1 cellular context compared by ENCODE assay signal in the genomic region with DNA sequence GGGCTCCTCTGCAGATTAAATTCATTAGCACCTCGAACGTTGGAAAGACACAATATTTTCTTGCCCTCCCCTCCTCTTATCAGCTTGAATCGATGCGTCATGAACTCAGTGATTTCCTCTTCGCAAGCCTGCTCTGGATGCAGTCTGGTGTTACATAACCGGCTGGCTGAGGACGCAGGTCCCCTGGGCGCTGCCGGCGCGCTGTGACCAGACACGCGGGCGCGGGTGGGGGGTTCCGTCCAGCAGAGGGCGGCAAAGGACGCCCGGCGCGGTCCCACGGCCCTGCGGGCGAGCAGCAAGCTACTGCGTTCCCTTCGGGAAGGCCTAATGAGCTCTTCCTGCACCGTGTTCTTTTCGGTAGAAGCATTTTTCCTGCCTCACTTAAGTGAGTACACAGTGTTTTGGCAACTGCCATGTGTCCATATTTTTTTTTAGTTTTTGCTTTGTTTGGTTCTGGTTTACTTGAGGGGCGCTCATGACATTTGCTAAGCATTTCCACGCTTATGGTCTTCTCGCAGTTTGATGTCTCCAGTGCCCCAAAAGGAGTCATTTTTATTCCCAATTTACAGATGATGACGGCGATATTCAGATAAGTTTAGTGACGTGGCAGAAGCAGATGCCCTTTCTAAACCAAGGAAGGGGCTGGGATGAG.
A peak's percentile ranks its signal among the peaks of the same experiment; 100 is the strongest.
TF ChIP-seq lines count a peak whose summit lies in the region.

No MANE protein-coding gene starts in this region.

TF ChIP-seq in K562, 482 proteins besides CTCF, POLR2A, EP300 and RAD21 (continued from another document and continues in another):
- TF ChIP-seq, protein P1, sequence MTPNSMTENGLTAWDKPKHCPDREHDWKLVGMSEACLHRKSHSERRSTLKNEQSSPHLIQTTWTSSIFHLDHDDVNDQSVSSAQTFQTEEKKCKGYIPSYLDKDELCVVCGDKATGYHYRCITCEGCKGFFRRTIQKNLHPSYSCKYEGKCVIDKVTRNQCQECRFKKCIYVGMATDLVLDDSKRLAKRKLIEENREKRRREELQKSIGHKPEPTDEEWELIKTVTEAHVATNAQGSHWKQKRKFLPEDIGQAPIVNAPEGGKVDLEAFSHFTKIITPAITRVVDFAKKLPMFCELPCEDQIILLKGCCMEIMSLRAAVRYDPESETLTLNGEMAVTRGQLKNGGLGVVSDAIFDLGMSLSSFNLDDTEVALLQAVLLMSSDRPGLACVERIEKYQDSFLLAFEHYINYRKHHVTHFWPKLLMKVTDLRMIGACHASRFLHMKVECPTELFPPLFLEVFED (CRISPR knock-in tag; conservative IDR thresholded peaks at IDR 0.05): no peak
- 0 out of 4 replicates have a peak, but pooled peaks of 1 of the 2 experiments have one; percentile 20 for TF ChIP-seq NRF1 (conservative IDR thresholded peaks at IDR 0.05 in 1 of 2, IDR thresholded peaks at IDR 0.05 in 1 of 2)
- TF ChIP-seq, protein P2, sequence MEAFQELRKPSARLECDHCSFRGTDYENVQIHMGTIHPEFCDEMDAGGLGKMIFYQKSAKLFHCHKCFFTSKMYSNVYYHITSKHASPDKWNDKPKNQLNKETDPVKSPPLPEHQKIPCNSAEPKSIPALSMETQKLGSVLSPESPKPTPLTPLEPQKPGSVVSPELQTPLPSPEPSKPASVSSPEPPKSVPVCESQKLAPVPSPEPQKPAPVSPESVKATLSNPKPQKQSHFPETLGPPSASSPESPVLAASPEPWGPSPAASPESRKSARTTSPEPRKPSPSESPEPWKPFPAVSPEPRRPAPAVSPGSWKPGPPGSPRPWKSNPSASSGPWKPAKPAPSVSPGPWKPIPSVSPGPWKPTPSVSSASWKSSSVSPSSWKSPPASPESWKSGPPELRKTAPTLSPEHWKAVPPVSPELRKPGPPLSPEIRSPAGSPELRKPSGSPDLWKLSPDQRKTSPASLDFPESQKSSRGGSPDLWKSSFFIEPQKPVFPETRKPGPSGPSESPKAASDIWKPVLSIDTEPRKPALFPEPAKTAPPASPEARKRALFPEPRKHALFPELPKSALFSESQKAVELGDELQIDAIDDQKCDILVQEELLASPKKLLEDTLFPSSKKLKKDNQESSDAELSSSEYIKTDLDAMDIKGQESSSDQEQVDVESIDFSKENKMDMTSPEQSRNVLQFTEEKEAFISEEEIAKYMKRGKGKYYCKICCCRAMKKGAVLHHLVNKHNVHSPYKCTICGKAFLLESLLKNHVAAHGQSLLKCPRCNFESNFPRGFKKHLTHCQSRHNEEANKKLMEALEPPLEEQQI (IDR thresholded peaks at IDR 0.05): no peak
- 0 out of 2 replicates have a peak, but pooled peaks have one; percentile 36 for TF ChIP-seq MTA3 (IDR thresholded peaks at IDR 0.05; ENCODE audit: borderline replicate concordance)
- 0 out of 2 replicates have a peak, but pooled peaks have one; percentile 15 for TF ChIP-seq HCFC1 (IDR thresholded peaks at IDR 0.05; ENCODE audit: low read depth, low read length)
- TF ChIP-seq, protein P3, sequence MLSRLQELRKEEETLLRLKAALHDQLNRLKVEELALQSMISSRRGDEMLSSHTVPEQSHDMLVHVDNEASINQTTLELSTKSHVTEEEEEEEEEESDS (CRISPR knock-in tag; IDR thresholded peaks at IDR 0.05): no peak
- TF ChIP-seq MAZ (CRISPR knock-in tag; conservative IDR thresholded peaks at IDR 0.05 in 1 of 2, IDR thresholded peaks at IDR 0.05 in 1 of 2): peak; percentile 39 to 70; a peak in 2 of 4 replicates
- no peak for TF ChIP-seq MTF1 (CRISPR knock-in tag; IDR thresholded peaks at IDR 0.05; ENCODE audit: borderline replicate concordance)
- no peak for TF ChIP-seq KDM4B (IDR thresholded peaks at IDR 0.05; ENCODE audit: borderline replicate concordance in 2 of 2, low read depth in 1 of 2)
- TF ChIP-seq, protein P4, sequence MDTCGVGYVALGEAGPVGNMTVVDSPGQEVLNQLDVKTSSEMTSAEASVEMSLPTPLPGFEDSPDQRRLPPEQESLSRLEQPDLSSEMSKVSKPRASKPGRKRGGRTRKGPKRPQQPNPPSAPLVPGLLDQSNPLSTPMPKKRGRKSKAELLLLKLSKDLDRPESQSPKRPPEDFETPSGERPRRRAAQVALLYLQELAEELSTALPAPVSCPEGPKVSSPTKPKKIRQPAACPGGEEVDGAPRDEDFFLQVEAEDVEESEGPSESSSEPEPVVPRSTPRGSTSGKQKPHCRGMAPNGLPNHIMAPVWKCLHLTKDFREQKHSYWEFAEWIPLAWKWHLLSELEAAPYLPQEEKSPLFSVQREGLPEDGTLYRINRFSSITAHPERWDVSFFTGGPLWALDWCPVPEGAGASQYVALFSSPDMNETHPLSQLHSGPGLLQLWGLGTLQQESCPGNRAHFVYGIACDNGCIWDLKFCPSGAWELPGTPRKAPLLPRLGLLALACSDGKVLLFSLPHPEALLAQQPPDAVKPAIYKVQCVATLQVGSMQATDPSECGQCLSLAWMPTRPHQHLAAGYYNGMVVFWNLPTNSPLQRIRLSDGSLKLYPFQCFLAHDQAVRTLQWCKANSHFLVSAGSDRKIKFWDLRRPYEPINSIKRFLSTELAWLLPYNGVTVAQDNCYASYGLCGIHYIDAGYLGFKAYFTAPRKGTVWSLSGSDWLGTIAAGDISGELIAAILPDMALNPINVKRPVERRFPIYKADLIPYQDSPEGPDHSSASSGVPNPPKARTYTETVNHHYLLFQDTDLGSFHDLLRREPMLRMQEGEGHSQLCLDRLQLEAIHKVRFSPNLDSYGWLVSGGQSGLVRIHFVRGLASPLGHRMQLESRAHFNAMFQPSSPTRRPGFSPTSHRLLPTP (IDR thresholded peaks at IDR 0.05; ENCODE audit: borderline replicate concordance, extremely low read depth, insufficient read length): no peak
- no peak for TF ChIP-seq EHMT2 (IDR thresholded peaks at IDR 0.05)
- peak; percentile 63; the same call in 1 of the 2 replicates for TF ChIP-seq CREM (IDR thresholded peaks at IDR 0.05; ENCODE audit: low read depth)
- peak; percentile 85 for TF ChIP-seq SMAD1 (IDR thresholded peaks at IDR 0.05; ENCODE audit: low read depth, low read length, partially characterized antibody)
- TF ChIP-seq TRIM28 (IDR thresholded peaks at IDR 0.05): no peak
- no peak for TF ChIP-seq OTX1 (CRISPR knock-in tag; IDR thresholded peaks at IDR 0.05)
- TF ChIP-seq, protein P5, sequence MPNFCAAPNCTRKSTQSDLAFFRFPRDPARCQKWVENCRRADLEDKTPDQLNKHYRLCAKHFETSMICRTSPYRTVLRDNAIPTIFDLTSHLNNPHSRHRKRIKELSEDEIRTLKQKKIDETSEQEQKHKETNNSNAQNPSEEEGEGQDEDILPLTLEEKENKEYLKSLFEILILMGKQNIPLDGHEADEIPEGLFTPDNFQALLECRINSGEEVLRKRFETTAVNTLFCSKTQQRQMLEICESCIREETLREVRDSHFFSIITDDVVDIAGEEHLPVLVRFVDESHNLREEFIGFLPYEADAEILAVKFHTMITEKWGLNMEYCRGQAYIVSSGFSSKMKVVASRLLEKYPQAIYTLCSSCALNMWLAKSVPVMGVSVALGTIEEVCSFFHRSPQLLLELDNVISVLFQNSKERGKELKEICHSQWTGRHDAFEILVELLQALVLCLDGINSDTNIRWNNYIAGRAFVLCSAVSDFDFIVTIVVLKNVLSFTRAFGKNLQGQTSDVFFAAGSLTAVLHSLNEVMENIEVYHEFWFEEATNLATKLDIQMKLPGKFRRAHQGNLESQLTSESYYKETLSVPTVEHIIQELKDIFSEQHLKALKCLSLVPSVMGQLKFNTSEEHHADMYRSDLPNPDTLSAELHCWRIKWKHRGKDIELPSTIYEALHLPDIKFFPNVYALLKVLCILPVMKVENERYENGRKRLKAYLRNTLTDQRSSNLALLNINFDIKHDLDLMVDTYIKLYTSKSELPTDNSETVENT (CRISPR knock-in tag; IDR thresholded peaks at IDR 0.05): 0 out of 2 replicates have a peak, but pooled peaks have one; percentile 10
- no peak for TF ChIP-seq ZNF143 (CRISPR knock-in tag; IDR thresholded peaks at IDR 0.05)
- peak; percentile 51; the same call in 1 of the 2 replicates for TF ChIP-seq GABPB1 (CRISPR knock-in tag; IDR thresholded peaks at IDR 0.05)
- no peak for TF ChIP-seq ZNF384 (IDR thresholded peaks at IDR 0.05; ENCODE audit: low read depth, low read length)
- no peak for TF ChIP-seq KLF16 (IDR thresholded peaks at IDR 0.05)
- TF ChIP-seq CREB1 (IDR thresholded peaks at IDR 0.05): no peak
- peak; percentile 68; the same call in 1 of the 2 replicates for TF ChIP-seq CREB1 (CRISPR knock-in tag; IDR thresholded peaks at IDR 0.05)
- TF ChIP-seq ZC3H8 (IDR thresholded peaks at IDR 0.05): no peak
- TF ChIP-seq, protein P6, sequence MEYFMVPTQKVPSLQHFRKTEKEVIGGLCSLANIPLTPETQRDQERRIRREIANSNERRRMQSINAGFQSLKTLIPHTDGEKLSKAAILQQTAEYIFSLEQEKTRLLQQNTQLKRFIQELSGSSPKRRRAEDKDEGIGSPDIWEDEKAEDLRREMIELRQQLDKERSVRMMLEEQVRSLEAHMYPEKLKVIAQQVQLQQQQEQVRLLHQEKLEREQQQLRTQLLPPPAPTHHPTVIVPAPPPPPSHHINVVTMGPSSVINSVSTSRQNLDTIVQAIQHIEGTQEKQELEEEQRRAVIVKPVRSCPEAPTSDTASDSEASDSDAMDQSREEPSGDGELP (CRISPR knock-in tag; IDR thresholded peaks at IDR 0.05; ENCODE audit: borderline replicate concordance): peak; percentile 69
- TF ChIP-seq CEBPB (tag; IDR thresholded peaks at IDR 0.05): peak; percentile 58; the same call in 1 of the 2 replicates
- TF ChIP-seq RCOR1 (IDR thresholded peaks at IDR 0.05; ENCODE audit: borderline replicate concordance in 1 of 2, low read depth in 2 of 2, low read length in 2 of 2): peak in 1 of 2 experiments; percentile 67; a peak in 1 of 4 replicates
- TF ChIP-seq, protein P7, sequence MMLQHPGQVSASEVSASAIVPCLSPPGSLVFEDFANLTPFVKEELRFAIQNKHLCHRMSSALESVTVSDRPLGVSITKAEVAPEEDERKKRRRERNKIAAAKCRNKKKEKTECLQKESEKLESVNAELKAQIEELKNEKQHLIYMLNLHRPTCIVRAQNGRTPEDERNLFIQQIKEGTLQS (IDR thresholded peaks at IDR 0.05): peak; percentile 66
- TF ChIP-seq, protein P7 (CRISPR knock-in tag; conservative IDR thresholded peaks at IDR 0.05): 0 out of 2 replicates have a peak, but pooled peaks have one; percentile 58
- no peak for TF ChIP-seq WHSC1 (IDR thresholded peaks at IDR 0.05; ENCODE audit: low read length)
- TF ChIP-seq POLR2AphosphoS2 (IDR thresholded peaks at IDR 0.05; ENCODE audit: low read length): no peak
- peak; percentile 52; the same call in 1 of the 2 replicates for TF ChIP-seq XRCC5 (IDR thresholded peaks at IDR 0.05; ENCODE audit: low read depth, low read length)
- TF ChIP-seq ATF1 (CRISPR knock-in tag; IDR thresholded peaks at IDR 0.05): no peak
- TF ChIP-seq ATF1 (tag; IDR thresholded peaks at IDR 0.05): 0 out of 2 replicates have a peak, but pooled peaks have one; percentile 55
- no peak for TF ChIP-seq RFX1 (IDR thresholded peaks at IDR 0.05)
- no peak for TF ChIP-seq NUFIP1 (IDR thresholded peaks at IDR 0.05; ENCODE audit: partially characterized antibody)
- no peak for TF ChIP-seq NR2F6 (CRISPR knock-in tag; IDR thresholded peaks at IDR 0.05)
- TF ChIP-seq MYC (IDR thresholded peaks at IDR 0.05; ENCODE audit: low read depth, low read length): peak; percentile 72
- TF ChIP-seq MYC (CRISPR knock-in tag; IDR thresholded peaks at IDR 0.05; ENCODE audit: borderline replicate concordance, low read depth): no peak
- TF ChIP-seq, protein P8, sequence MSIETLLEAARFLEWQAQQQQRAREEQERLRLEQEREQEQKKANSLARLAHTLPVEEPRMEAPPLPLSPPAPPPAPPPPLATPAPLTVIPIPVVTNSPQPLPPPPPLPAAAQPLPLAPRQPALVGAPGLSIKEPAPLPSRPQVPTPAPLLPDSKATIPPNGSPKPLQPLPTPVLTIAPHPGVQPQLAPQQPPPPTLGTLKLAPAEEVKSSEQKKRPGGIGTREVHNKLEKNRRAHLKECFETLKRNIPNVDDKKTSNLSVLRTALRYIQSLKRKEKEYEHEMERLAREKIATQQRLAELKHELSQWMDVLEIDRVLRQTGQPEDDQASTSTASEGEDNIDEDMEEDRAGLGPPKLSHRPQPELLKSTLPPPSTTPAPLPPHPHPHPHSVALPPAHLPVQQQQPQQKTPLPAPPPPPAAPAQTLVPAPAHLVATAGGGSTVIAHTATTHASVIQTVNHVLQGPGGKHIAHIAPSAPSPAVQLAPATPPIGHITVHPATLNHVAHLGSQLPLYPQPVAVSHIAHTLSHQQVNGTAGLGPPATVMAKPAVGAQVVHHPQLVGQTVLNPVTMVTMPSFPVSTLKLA (conservative IDR thresholded peaks at IDR 0.05): peak in 1 of 2 experiments; percentile 46; a peak in 2 of 4 replicates
- TF ChIP-seq, protein P9, sequence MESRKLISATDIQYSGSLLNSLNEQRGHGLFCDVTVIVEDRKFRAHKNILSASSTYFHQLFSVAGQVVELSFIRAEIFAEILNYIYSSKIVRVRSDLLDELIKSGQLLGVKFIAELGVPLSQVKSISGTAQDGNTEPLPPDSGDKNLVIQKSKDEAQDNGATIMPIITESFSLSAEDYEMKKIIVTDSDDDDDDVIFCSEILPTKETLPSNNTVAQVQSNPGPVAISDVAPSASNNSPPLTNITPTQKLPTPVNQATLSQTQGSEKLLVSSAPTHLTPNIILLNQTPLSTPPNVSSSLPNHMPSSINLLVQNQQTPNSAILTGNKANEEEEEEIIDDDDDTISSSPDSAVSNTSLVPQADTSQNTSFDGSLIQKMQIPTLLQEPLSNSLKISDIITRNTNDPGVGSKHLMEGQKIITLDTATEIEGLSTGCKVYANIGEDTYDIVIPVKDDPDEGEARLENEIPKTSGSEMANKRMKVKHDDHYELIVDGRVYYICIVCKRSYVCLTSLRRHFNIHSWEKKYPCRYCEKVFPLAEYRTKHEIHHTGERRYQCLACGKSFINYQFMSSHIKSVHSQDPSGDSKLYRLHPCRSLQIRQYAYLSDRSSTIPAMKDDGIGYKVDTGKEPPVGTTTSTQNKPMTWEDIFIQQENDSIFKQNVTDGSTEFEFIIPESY (CRISPR knock-in tag; IDR thresholded peaks at IDR 0.05): peak; percentile 18; the same call in 1 of the 2 replicates
- TF ChIP-seq, protein P10, sequence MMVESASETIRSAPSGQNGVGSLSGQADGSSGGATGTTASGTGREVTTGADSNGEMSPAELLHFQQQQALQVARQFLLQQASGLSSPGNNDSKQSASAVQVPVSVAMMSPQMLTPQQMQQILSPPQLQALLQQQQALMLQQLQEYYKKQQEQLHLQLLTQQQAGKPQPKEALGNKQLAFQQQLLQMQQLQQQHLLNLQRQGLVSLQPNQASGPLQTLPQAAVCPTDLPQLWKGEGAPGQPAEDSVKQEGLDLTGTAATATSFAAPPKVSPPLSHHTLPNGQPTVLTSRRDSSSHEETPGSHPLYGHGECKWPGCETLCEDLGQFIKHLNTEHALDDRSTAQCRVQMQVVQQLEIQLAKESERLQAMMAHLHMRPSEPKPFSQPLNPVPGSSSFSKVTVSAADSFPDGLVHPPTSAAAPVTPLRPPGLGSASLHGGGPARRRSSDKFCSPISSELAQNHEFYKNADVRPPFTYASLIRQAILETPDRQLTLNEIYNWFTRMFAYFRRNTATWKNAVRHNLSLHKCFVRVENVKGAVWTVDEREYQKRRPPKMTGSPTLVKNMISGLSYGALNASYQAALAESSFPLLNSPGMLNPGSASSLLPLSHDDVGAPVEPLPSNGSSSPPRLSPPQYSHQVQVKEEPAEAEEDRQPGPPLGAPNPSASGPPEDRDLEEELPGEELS (CRISPR knock-in tag; IDR thresholded peaks at IDR 0.05; ENCODE audit: borderline replicate concordance): no peak
